20 cellular contexts compared by ENCODE assay signal in the genomic region with DNA sequence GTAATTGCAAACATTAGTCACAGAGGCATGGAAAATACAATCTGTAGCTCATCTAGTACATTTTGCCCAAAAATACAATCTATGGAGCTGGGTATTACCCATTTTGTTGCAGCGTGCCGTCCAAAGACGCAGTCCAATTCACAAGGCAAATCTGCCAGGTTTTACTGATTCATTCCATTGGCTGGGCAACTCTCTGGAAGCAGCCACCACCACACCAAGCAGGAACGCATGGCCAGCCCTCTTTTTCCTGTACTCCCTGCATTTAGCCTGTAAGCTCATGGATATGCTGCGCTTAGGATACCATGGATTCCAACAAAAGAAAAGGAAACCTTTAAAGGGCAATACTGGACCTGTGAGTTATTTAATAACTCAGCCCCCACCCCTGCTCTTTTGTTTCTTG.
DNase-seq lines count a peak whose midpoint lies in the region; ATAC-seq and TF ChIP-seq lines count a peak whose summit lies in the region.
"Had no signal": no experiment of that assay in that cellular context is flagged by ENCODE, and none has a peak within 500 bp of the region (broad histone marks: within the 10 kb centered on the region; RNA-seq: fewer than 3 reads in every experiment).

No MANE protein-coding gene starts in this region.

- H3K27ac ChIP-seq in neural progenitor cell: no peak overlapping the region
- H3K27ac ChIP-seq in heart left ventricle: no peak overlapping the region
- no peak overlapping the region for H3K27ac ChIP-seq in right atrium auricular region
- H3K27ac ChIP-seq: 22Rv1, BLaER1, C4-2B had no signal

- no peak overlapping the region for H3K4me3 Mint-ChIP-seq in neural progenitor cell
- H3K4me3 Mint-ChIP-seq: B cell; CD4-positive, CD25-positive, alpha-beta regulatory T cell; CD8-positive, alpha-beta T cell; HFFc6 had no signal

- H3K27me3 Mint-ChIP-seq in neural progenitor cell (ENCODE audit: insufficient read depth, low read depth): peaks cover 11% of the 10 kb centered on the region

- H3K4me1 Mint-ChIP-seq in neural progenitor cell: peaks cover 21% of the 10 kb centered on the region

- H3K4me3 ChIP-seq in AG10803 (ENCODE audit: low read length) (no peak overlapping the region), MG63 (no peak overlapping the region), neural progenitor cell (no peak overlapping the region), heart left ventricle (no peak overlapping the region), right atrium auricular region (no peak overlapping the region)
- H3K4me3 ChIP-seq: BLaER1, HAP-1 had no signal

- WGBS in heart left ventricle, 4 donors: 49 to 84% (median 73%) methylated on average over 5 of the region's 5 CpGs

- H2AFZ ChIP-seq in neural progenitor cell (replicated peaks): peak overlapping the region; percentile 38

- H3K27me3 ChIP-seq in MG63 (no peaks in the 10 kb centered on the region), neural progenitor cell (peaks cover 12% of the 10 kb centered on the region), heart left ventricle (peaks cover 0 to 19% (median 4%) of the 10 kb centered on the region in 9 donors), right atrium auricular region (no peaks in the 10 kb centered on the region)
- H3K27me3 ChIP-seq: BLaER1 had no signal

- DNase-seq in AG10803 (ENCODE audit: low read depth) (peak; percentile 11), Daoy (ENCODE audit: low read depth) (peak; percentile 21), MG63 (peak; percentile 70), neural progenitor cell (ENCODE audit: low spot score) (no peak), heart left ventricle (no peak), right atrium auricular region (ENCODE audit: low spot score) (no peak)
- no peak for DNase-seq in stimulated activated CD4-positive, alpha-beta T cell treated with anti-CD3 and anti-CD28 coated beads, Interleukin-15, amount 100 ng/mL, for 24 hours
- DNase-seq: Caco-2; CD4-positive, CD25-positive, alpha-beta regulatory T cell; CD8-positive, alpha-beta T cell; DMS79; GF-D8; GOT3; HFFc6 had no signal

- TF ChIP-seq CTCF in AG10803 (conservative IDR thresholded peaks at IDR 0.05; ENCODE audit: low read length) (no peak), neural progenitor cell (IDR thresholded peaks at IDR 0.05) (no peak), heart left ventricle (IDR thresholded peaks at IDR 0.05) (no peak), right atrium auricular region (IDR thresholded peaks at IDR 0.05) (no peak)

- intact Hi-C loops in heart left ventricle (cut with DNase I): loop anchor here in 8 of 10 donors (2.0 to 10.0 kb wide), 7 partner anchors 65 to 525 kb away; a partner anchor contains a TSS

- H3K9me3 ChIP-seq in MG63 (no peaks in the 10 kb centered on the region), neural progenitor cell (ENCODE audit: low read depth) (no peaks in the 10 kb centered on the region), heart left ventricle (no peaks in the 10 kb centered on the region), right atrium auricular region (no peaks in the 10 kb centered on the region)
- H3K9me3 ChIP-seq: BLaER1, Caco-2, HAP-1 had no signal

- H3K36me3 ChIP-seq in MG63 (no peaks in the 10 kb centered on the region), neural progenitor cell (no peaks in the 10 kb centered on the region), heart left ventricle (no peaks in the 10 kb centered on the region), right atrium auricular region (no peaks in the 10 kb centered on the region)
- H3K36me3 ChIP-seq: BLaER1, HAP-1 had no signal

- no peak for TF ChIP-seq POLR2A in heart left ventricle (IDR thresholded peaks at IDR 0.05)

- ATAC-seq in heart left ventricle (no peak), GM18870 (IDR thresholded peaks at IDR 0.05; ENCODE audit: unreplicated experiment) (no peak)
- ATAC-seq: CD8-positive, alpha-beta T cell had no signal

- H3K27ac Mint-ChIP-seq in neural progenitor cell: no peak overlapping the region
- H3K27ac Mint-ChIP-seq: B cell; CD4-positive, CD25-positive, alpha-beta regulatory T cell; CD8-positive, alpha-beta T cell; HFFc6 had no signal

- no peaks in the 10 kb centered on the region for H4K20me1 ChIP-seq in neural progenitor cell (ENCODE audit: low read depth)
- H4K20me1 ChIP-seq: BLaER1 had no signal

- no peaks in the 10 kb centered on the region for H3K79me2 ChIP-seq in neural progenitor cell (ENCODE audit: low read depth)

- H3K4me2 ChIP-seq in neural progenitor cell: peak overlapping the region; percentile 54
- H3K4me2 ChIP-seq: BLaER1 had no signal

- H3K4me1 ChIP-seq in neural progenitor cell (peaks cover 5% of the 10 kb centered on the region), heart left ventricle (peaks cover 0 to 8% (median 0%) of the 10 kb centered on the region in 12 donors), right atrium auricular region (peaks cover 0 to 9% of the 10 kb centered on the region in 2 donors)
- H3K4me1 ChIP-seq: Caco-2, HAP-1 had no signal

- H3K9me3 Mint-ChIP-seq in neural progenitor cell: no peaks in the 10 kb centered on the region
- H3K9me3 Mint-ChIP-seq: CD8-positive, alpha-beta T cell; HFFc6 had no signal

- no peak overlapping the region for H3K9ac ChIP-seq in neural progenitor cell
- H3K9ac ChIP-seq: BLaER1 had no signal

- H3K36me3 Mint-ChIP-seq in neural progenitor cell: no peaks in the 10 kb centered on the region
- H3K36me3 Mint-ChIP-seq: CD4-positive, CD25-positive, alpha-beta regulatory T cell; CD8-positive, alpha-beta T cell had no signal

- no peaks in the 10 kb centered on the region for H3F3A ChIP-seq in neural progenitor cell (ENCODE audit: low read depth)

Comparison
In these comparisons a context has a peak if more than half of its experiments do, and no peak if none do; other contexts are left out.
1. DNase-seq: peak in AG10803 (single experiment), Daoy (single experiment) and MG63 (single experiment); none in neural progenitor cell (single experiment), stimulated activated CD4-positive, alpha-beta T cell treated with anti-CD3 and anti-CD28 coated beads, Interleukin-15, amount 100 ng/mL, for 24 hours (single experiment), heart left ventricle (0 of 5) and right atrium auricular region (single experiment).